In genomic region chr6:152946484-152946883, GRCh38 we compare ENCODE assay signal across 2 cellular contexts.
TF ChIP-seq lines count a peak whose summit lies in the region.

No MANE protein-coding gene starts in this region.

TF ChIP-seq in GM23338, 12 proteins besides CTCF, POLR2A, EP300 and RAD21:
- TF ChIP-seq POLR2AphosphoS5 (IDR thresholded peaks at IDR 0.05; ENCODE audit: low read depth), result no peak
- no peak for TF ChIP-seq ZNF114 (CRISPR knock-in tag; IDR thresholded peaks at IDR 0.05)
- TF ChIP-seq STAT1 (IDR thresholded peaks at IDR 0.05; ENCODE audit: unreplicated experiment), result no peak
- TF ChIP-seq ETS1 (IDR thresholded peaks at IDR 0.05), result no peak
- no peak for TF ChIP-seq NANOG (IDR thresholded peaks at IDR 0.05; ENCODE audit: borderline replicate concordance)
- TF ChIP-seq, protein P1, sequence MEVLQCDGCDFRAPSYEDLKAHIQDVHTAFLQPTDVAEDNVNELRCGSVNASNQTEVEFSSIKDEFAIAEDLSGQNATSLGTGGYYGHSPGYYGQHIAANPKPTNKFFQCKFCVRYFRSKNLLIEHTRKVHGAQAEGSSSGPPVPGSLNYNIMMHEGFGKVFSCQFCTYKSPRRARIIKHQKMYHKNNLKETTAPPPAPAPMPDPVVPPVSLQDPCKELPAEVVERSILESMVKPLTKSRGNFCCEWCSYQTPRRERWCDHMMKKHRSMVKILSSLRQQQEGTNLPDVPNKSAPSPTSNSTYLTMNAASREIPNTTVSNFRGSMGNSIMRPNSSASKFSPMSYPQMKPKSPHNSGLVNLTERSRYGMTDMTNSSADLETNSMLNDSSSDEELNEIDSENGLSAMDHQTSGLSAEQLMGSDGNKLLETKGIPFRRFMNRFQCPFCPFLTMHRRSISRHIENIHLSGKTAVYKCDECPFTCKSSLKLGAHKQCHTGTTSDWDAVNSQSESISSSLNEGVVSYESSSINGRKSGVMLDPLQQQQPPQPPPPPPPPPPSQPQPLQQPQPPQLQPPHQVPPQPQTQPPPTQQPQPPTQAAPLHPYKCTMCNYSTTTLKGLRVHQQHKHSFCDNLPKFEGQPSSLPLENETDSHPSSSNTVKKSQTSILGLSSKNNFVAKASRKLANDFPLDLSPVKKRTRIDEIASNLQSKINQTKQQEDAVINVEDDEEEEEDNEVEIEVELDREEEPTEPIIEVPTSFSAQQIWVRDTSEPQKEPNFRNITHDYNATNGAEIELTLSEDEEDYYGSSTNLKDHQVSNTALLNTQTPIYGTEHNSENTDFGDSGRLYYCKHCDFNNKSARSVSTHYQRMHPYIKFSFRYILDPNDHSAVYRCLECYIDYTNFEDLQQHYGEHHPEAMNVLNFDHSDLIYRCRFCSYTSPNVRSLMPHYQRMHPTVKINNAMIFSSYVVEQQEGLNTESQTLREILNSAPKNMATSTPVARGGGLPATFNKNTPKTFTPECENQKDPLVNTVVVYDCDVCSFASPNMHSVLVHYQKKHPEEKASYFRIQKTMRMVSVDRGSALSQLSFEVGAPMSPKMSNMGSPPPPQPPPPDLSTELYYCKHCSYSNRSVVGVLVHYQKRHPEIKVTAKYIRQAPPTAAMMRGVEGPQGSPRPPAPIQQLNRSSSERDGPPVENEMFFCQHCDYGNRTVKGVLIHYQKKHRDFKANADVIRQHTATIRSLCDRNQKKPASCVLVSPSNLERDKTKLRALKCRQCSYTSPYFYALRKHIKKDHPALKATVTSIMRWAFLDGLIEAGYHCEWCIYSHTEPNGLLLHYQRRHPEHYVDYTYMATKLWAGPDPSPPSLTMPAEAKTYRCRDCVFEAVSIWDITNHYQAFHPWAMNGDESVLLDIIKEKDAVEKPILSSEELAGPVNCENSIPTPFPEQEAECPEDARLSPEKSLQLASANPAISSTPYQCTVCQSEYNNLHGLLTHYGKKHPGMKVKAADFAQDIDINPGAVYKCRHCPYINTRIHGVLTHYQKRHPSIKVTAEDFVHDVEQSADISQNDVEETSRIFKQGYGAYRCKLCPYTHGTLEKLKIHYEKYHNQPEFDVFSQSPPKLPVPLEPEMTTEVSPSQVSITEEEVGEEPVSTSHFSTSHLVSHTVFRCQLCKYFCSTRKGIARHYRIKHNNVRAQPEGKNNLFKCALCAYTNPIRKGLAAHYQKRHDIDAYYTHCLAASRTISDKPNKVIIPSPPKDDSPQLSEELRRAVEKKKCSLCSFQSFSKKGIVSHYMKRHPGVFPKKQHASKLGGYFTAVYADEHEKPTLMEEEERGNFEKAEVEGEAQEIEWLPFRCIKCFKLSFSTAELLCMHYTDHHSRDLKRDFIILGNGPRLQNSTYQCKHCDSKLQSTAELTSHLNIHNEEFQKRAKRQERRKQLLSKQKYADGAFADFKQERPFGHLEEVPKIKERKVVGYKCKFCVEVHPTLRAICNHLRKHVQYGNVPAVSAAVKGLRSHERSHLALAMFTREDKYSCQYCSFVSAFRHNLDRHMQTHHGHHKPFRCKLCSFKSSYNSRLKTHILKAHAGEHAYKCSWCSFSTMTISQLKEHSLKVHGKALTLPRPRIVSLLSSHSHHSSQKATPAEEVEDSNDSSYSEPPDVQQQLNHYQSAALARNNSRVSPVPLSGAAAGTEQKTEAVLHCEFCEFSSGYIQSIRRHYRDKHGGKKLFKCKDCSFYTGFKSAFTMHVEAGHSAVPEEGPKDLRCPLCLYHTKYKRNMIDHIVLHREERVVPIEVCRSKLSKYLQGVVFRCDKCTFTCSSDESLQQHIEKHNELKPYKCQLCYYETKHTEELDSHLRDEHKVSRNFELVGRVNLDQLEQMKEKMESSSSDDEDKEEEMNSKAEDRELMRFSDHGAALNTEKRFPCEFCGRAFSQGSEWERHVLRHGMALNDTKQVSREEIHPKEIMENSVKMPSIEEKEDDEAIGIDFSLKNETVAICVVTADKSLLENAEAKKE (CRISPR knock-in tag; IDR thresholded peaks at IDR 0.05), result no peak
- no peak for TF ChIP-seq ZNF331 (CRISPR knock-in tag; IDR thresholded peaks at IDR 0.05; ENCODE audit: low read depth)
- TF ChIP-seq, protein P2, sequence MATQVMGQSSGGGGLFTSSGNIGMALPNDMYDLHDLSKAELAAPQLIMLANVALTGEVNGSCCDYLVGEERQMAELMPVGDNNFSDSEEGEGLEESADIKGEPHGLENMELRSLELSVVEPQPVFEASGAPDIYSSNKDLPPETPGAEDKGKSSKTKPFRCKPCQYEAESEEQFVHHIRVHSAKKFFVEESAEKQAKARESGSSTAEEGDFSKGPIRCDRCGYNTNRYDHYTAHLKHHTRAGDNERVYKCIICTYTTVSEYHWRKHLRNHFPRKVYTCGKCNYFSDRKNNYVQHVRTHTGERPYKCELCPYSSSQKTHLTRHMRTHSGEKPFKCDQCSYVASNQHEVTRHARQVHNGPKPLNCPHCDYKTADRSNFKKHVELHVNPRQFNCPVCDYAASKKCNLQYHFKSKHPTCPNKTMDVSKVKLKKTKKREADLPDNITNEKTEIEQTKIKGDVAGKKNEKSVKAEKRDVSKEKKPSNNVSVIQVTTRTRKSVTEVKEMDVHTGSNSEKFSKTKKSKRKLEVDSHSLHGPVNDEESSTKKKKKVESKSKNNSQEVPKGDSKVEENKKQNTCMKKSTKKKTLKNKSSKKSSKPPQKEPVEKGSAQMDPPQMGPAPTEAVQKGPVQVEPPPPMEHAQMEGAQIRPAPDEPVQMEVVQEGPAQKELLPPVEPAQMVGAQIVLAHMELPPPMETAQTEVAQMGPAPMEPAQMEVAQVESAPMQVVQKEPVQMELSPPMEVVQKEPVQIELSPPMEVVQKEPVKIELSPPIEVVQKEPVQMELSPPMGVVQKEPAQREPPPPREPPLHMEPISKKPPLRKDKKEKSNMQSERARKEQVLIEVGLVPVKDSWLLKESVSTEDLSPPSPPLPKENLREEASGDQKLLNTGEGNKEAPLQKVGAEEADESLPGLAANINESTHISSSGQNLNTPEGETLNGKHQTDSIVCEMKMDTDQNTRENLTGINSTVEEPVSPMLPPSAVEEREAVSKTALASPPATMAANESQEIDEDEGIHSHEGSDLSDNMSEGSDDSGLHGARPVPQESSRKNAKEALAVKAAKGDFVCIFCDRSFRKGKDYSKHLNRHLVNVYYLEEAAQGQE (IDR thresholded peaks at IDR 0.05; ENCODE audit: unreplicated experiment), result no peak
- TF ChIP-seq EZH2 (IDR thresholded peaks at IDR 0.05; ENCODE audit: low read depth, unreplicated experiment), result no peak
- no peak for TF ChIP-seq EZH2phosphoT487 (IDR thresholded peaks at IDR 0.05; ENCODE audit: unreplicated experiment)
- no peak for TF ChIP-seq CREB1 (CRISPR knock-in tag; IDR thresholded peaks at IDR 0.05; ENCODE audit: low read depth)
- TF ChIP-seq JUNB (IDR thresholded peaks at IDR 0.05; ENCODE audit: unreplicated experiment), result no peak

TF ChIP-seq in H1, 55 proteins besides CTCF, POLR2A, EP300 and RAD21:
- TF ChIP-seq TAF1 (IDR thresholded peaks at IDR 0.05; ENCODE audit: low read depth, low read length) (no peak), CBX5 (IDR thresholded peaks at IDR 0.05; ENCODE audit: low read depth, low read length) (no peak), ZNF274 (IDR thresholded peaks at IDR 0.05; ENCODE audit: borderline replicate concordance, extremely low read depth, low read length) (no peak), SAP30 (IDR thresholded peaks at IDR 0.05; ENCODE audit: insufficient read depth, insufficient replicate concordance, low read length) (no peak), SP1 (IDR thresholded peaks at IDR 0.05; ENCODE audit: low read depth, low read length) (no peak), NANOG (IDR thresholded peaks at IDR 0.05; ENCODE audit: insufficient read depth, low read depth, low read length, poor library complexity, severe bottlenecking) (no peak), YY1 (IDR thresholded peaks at IDR 0.05; ENCODE audit: low read depth, low read length) (no peak), TCF12 (IDR thresholded peaks at IDR 0.05; ENCODE audit: low read depth, low read length) (no peak), E2F6 (IDR thresholded peaks at IDR 0.05) (no peak), SIN3A (conservative IDR thresholded peaks at IDR 0.05 in 1 of 2, IDR thresholded peaks at IDR 0.05 in 1 of 2; ENCODE audit: low read depth in 1 of 2, low read length in 2 of 2) (no peak), POLR2AphosphoS5 (IDR thresholded peaks at IDR 0.05; ENCODE audit: low read depth, low read length) (no peak), HDAC6 (IDR thresholded peaks at IDR 0.05; ENCODE audit: low read depth, low read length) (no peak), NRF1 (IDR thresholded peaks at IDR 0.05; ENCODE audit: low read depth, low read length) (no peak), SUZ12 (IDR thresholded peaks at IDR 0.05; ENCODE audit: low read length) (no peak)
